In the genomic region with DNA sequence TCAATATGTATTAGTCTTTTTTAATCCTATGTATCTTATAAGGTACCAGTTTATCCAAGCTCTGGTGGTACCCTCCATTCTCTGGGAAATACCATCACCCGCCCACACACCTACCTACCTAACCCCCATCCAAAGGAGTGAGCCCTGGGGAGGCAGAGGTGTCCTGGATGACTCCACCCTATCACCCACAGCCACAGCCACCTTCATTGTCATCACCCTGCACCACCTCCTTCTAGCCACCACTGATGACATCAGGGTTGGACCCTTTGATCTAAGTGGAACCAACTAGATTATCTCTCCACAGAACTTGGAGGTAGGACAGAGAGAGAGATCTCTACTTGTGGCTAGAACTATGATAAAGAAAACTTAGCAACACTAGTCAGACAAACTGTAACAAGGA, we compare ENCODE assay signal across 34 cellular contexts.
DNase-seq lines count a peak whose midpoint lies in the region; ATAC-seq and TF ChIP-seq lines count a peak whose summit lies in the region.
"Had no signal": no experiment of that assay in that cellular context is flagged by ENCODE, and none has a peak within 500 bp of the region (broad histone marks: within the 10 kb centered on the region; RNA-seq: fewer than 3 reads in every experiment).

No MANE protein-coding gene starts in this region.

- peaks cover 5% of the 10 kb centered on the region for H3K36me3 Mint-ChIP-seq in Calu3 (ENCODE audit: insufficient read depth, unreplicated experiment)
- H3K36me3 Mint-ChIP-seq in endothelial cell (ENCODE audit: low read depth, unreplicated experiment) = no peaks in the 10 kb centered on the region
- H3K36me3 Mint-ChIP-seq: activated naive CD8-positive, alpha-beta T cell; CD8-positive, alpha-beta T cell; natural killer cell treated with Interleukin-12 subunit alpha and Interleukin-12 subunit beta and Interleukin-15 and Interleukin-18, amount 100 ng/mL, for 72 hours had no signal

- no peak for TF ChIP-seq POLR2A in HCT116 (IDR thresholded peaks at IDR 0.05; ENCODE audit: borderline replicate concordance, extremely low read depth, insufficient read depth, insufficient read length)

- H3K4me3 ChIP-seq in HCT116 (replicated peaks in 1 of 2; ENCODE audit: low read depth in 1 of 2, low read length in 2 of 2) = peak overlapping the region; percentile 20 to 33; a peak in 3 of 4 replicates
- H3K4me3 ChIP-seq in SJSA1 = no peak overlapping the region
- H3K4me3 ChIP-seq in hepatocyte = no peak overlapping the region
- H3K4me3 ChIP-seq: dorsolateral prefrontal cortex, Peyer's patch, psoas muscle, sigmoid colon, vagina had no signal

- H3K9me2 ChIP-seq in HCT116 (ENCODE audit: insufficient read depth) = no peaks in the 10 kb centered on the region
- no peaks in the 10 kb centered on the region for H3K9me2 ChIP-seq in hepatocyte (replicated peaks; ENCODE audit: insufficient read depth)

- no TSS peak for BruUV-seq in Calu3 (replicated peaks; lab: Mats Ljungman, UMichigan)
- BruUV-seq in HCT116 (replicated peaks; lab: Mats Ljungman, UMichigan) = no TSS peak

- H3K27me3 Mint-ChIP-seq in Calu3 (ENCODE audit: unreplicated experiment) (no peaks in the 10 kb centered on the region), endothelial cell (ENCODE audit: unreplicated experiment) (peaks cover 6% of the 10 kb centered on the region)
- H3K27me3 Mint-ChIP-seq: activated CD4-positive, alpha-beta memory T cell treated with anti-CD3 and anti-CD28 coated beads, Interleukin-2, amount 10 ng/mL, durations not matched to agents 7 days and 5 days; activated naive CD8-positive, alpha-beta T cell; stimulated activated naive CD8-positive, alpha-beta T cell treated with anti-CD3 and anti-CD28 coated beads, Interleukin-15, amount 100 ng/mL, for 72 hours had no signal

- H2AFZ ChIP-seq in HCT116 (ENCODE audit: low read depth, low read length, poor library complexity, severe bottlenecking) = no peak overlapping the region
- no peak overlapping the region for H2AFZ ChIP-seq in hepatocyte

- H3K9me3 ChIP-seq in HCT116 (ENCODE audit: control insufficient read depth in 1 of 2, insufficient read depth in 1 of 2, low read depth in 1 of 2, low read length in 2 of 2) (no peaks in the 10 kb centered on the region), SJSA1 (replicated peaks) (no peaks in the 10 kb centered on the region), hepatocyte (ENCODE audit: low read depth) (no peaks in the 10 kb centered on the region)
- H3K9me3 ChIP-seq: BE2C, Peyer's patch, psoas muscle, sigmoid colon, vagina had no signal

- H3K27ac ChIP-seq in HCT116 (ENCODE audit: low read depth, low read length) (peak overlapping the region; percentile 24; the same call in 1 of the 2 replicates), SJSA1 (peak overlapping the region; percentile 56), hepatocyte (no peak overlapping the region)
- H3K27ac ChIP-seq: dorsolateral prefrontal cortex, Peyer's patch, psoas muscle, sigmoid colon, vagina had no signal

- POLR2A ChIA-PET in HCT116 (lab: Charles Lee) = no interaction called here

- TF ChIP-seq RAD21 in HCT116 (IDR thresholded peaks at IDR 0.05; ENCODE audit: low read depth) = no peak

- H4K20me1 ChIP-seq in HCT116 (ENCODE audit: insufficient read depth) (no peaks in the 10 kb centered on the region), hepatocyte (ENCODE audit: insufficient read depth, poor library complexity, severe bottlenecking) (no peaks in the 10 kb centered on the region)

- CTCF ChIA-PET in Calu3 (lab: Charles Lee) = no interaction called here
- CTCF ChIA-PET in HCT116 (lab: Charles Lee) = no interaction called here

- H3K4me1 ChIP-seq in HCT116 (ENCODE audit: control insufficient read depth in 1 of 2, insufficient read depth in 2 of 2, low read length in 2 of 2) = peaks cover 21 to 38% of the 10 kb centered on the region in 2 experiments
- peaks cover 31% of the 10 kb centered on the region for H3K4me1 ChIP-seq in SJSA1 (replicated peaks)
- no peaks in the 10 kb centered on the region for H3K4me1 ChIP-seq in hepatocyte (ENCODE audit: insufficient read depth)
- H3K4me1 ChIP-seq: BE2C, Peyer's patch, psoas muscle, vagina had no signal

- peak overlapping the region; percentile 4 for H3K27ac Mint-ChIP-seq in Calu3 (ENCODE audit: unreplicated experiment)
- peak overlapping the region; percentile 9 for H3K27ac Mint-ChIP-seq in endothelial cell (ENCODE audit: unreplicated experiment)
- H3K27ac Mint-ChIP-seq: activated CD4-positive, alpha-beta memory T cell treated with anti-CD3 and anti-CD28 coated beads, Interleukin-2, amount 10 ng/mL, durations not matched to agents 7 days and 5 days; activated naive CD8-positive, alpha-beta T cell; activated T-helper 2 cell treated with anti-CD3 and anti-CD28 coated beads, Interferon-gamma antibody, Interleukin-2, Interleukin-4, amounts not matched to agents 10 μg/mL and 5 μg/mL and 100 μg/mL, durations not matched to agents 14 hours and 24 hours and 36 hours; CD8-positive, alpha-beta T cell; natural killer cell treated with Interleukin-12 subunit alpha and Interleukin-12 subunit beta and Interleukin-15 and Interleukin-18, amount 100 ng/mL, for 72 hours; stimulated activated naive CD8-positive, alpha-beta T cell treated with anti-CD3 and anti-CD28 coated beads, Interleukin-15, amount 100 ng/mL, for 72 hours; T-helper 2 cell treated with Interferon-gamma antibody and Interleukin-4, amounts not matched to agents 5 μg/mL and 100 μg/mL, for 36 hours had no signal

- peak overlapping the region; percentile 64 for H3K4me2 ChIP-seq in HCT116 (ENCODE audit: low read length)
- H3K4me2 ChIP-seq in hepatocyte = no peak overlapping the region

- 100% methylated on average over 1 of the region's 1 CpG for WGBS in hepatocyte (ENCODE audit: low lambda C conversion rate, missing lambda C conversion rate)

- RAD21 ChIA-PET in HCT116 (lab: Charles Lee; ENCODE audit: low non-redundant PET in 1 of 2, low total read pairs in 2 of 2, uncharacterized antibody in 2 of 2, unreplicated experiment in 2 of 2) = no interaction called here

- no peaks in the 10 kb centered on the region for H3K36me3 ChIP-seq in HCT116 (ENCODE audit: control insufficient read depth in 1 of 2, insufficient read depth in 2 of 2, low read length in 2 of 2)
- H3K36me3 ChIP-seq in SJSA1 = no peaks in the 10 kb centered on the region; the same call in 1 of the 2 replicates
- no peaks in the 10 kb centered on the region for H3K36me3 ChIP-seq in hepatocyte (replicated peaks; ENCODE audit: insufficient read depth, low read depth)
- H3K36me3 ChIP-seq: BE2C, Peyer's patch, sigmoid colon, vagina had no signal

- no peak for TF ChIP-seq CTCF in Calu3 (IDR thresholded peaks at IDR 0.05; ENCODE audit: unreplicated experiment)
- no peak for TF ChIP-seq CTCF in HCT116 (IDR thresholded peaks at IDR 0.05 in 2 of 3, conservative IDR thresholded peaks at IDR 0.05 in 1 of 3; ENCODE audit: borderline replicate concordance in 1 of 3, insufficient read depth in 1 of 3, low read depth in 2 of 3, low read length in 2 of 3)
- TF ChIP-seq CTCF in endothelial cell (IDR thresholded peaks at IDR 0.05; ENCODE audit: unreplicated experiment) = no peak
- no peak for TF ChIP-seq CTCF in hepatocyte (IDR thresholded peaks at IDR 0.05; ENCODE audit: poor library complexity)

- no peaks in the 10 kb centered on the region for H3K9me3 Mint-ChIP-seq in Calu3 (ENCODE audit: low read depth, unreplicated experiment)
- H3K9me3 Mint-ChIP-seq in endothelial cell (ENCODE audit: unreplicated experiment) = no peaks in the 10 kb centered on the region
- H3K9me3 Mint-ChIP-seq: activated CD4-positive, alpha-beta memory T cell treated with anti-CD3 and anti-CD28 coated beads, Interleukin-2, amount 10 ng/mL, durations not matched to agents 7 days and 5 days; activated T-helper 2 cell treated with anti-CD3 and anti-CD28 coated beads, Interferon-gamma antibody, Interleukin-2, Interleukin-4, amounts not matched to agents 10 μg/mL and 5 μg/mL and 100 μg/mL, durations not matched to agents 14 hours and 24 hours and 36 hours; natural killer cell treated with Interleukin-12 subunit alpha and Interleukin-12 subunit beta and Interleukin-15 and Interleukin-18, amount 100 ng/mL, for 72 hours; stimulated activated naive CD8-positive, alpha-beta T cell treated with anti-CD3 and anti-CD28 coated beads, Interleukin-15, amount 100 ng/mL, for 72 hours; T-helper 2 cell treated with Interferon-gamma antibody and Interleukin-4, amounts not matched to agents 5 μg/mL and 100 μg/mL, for 36 hours had no signal

- DNase-seq in Calu3 (no peak), HCT116 (ENCODE audit: low read depth, low spot score) (peak; percentile 38), SJSA1 (ENCODE audit: low read depth in 1 of 2, low spot score in 2 of 2) (no peak), endothelial cell (ENCODE audit: low spot score) (no peak), hepatocyte (ENCODE audit: low spot score) (no peak), cerebellar nuclear complex (lab: John Stamatoyannopoulos, UW) (no peak), putamen (ENCODE audit: low spot score) (no peak)
- DNase-seq: ACHN; activated CD4-positive, alpha-beta memory T cell treated with anti-CD3 and anti-CD28 coated beads, Interleukin-2, amount 10 ng/mL, durations not matched to agents 7 days and 5 days; activated CD4-positive, alpha-beta T cell treated with anti-CD3 and anti-CD28 coated beads for 1 hour; BE2C; CD8-positive, alpha-beta T cell; DMS 273 treated with DMSO at 0.1 percent for 48 hours; dorsolateral prefrontal cortex; hippocampal formation; Kasumi-1; left cardiac atrium; NCI-H146; NCI-H2107; NCI-H748 treated with DMSO at 0.1 percent for 48 hours; occipital lobe; Peyer's patch; psoas muscle; SHP77 treated with DMSO at 0.1 percent for 48 hours; sigmoid colon; stimulated activated CD4-positive, alpha-beta T cell treated with anti-CD3 and anti-CD28 coated beads, Interleukin-12 subunit alpha, Interleukin-12 subunit beta, amount 100 ng/mL, for 4 hours; stimulated activated CD4-positive, alpha-beta T cell treated with anti-CD3 and anti-CD28 coated beads, Interleukin-2, amount 100 ng/mL, for 48 hours; stimulated activated naive CD8-positive, alpha-beta T cell treated with anti-CD3 and anti-CD28 coated beads, Interleukin-15, amount 100 ng/mL, for 72 hours had no signal

- ATAC-seq in HCT116 (peak; percentile 82), GM21390 (IDR thresholded peaks at IDR 0.05; ENCODE audit: unreplicated experiment) (no peak)
- ATAC-seq: CD8-positive, alpha-beta T cell; left cardiac atrium; psoas muscle; stimulated activated naive CD8-positive, alpha-beta T cell treated with anti-CD3 and anti-CD28 coated beads, Interleukin-15, amount 100 ng/mL, for 72 hours had no signal

- peak overlapping the region; percentile 26; the same call in 1 of the 2 replicates for H3K9ac ChIP-seq in HCT116 (ENCODE audit: low read length)

- H3K4me3 Mint-ChIP-seq in Calu3 (ENCODE audit: low read depth, unreplicated experiment) = no peak overlapping the region
- no peak overlapping the region for H3K4me3 Mint-ChIP-seq in endothelial cell (ENCODE audit: unreplicated experiment)
- H3K4me3 Mint-ChIP-seq: activated CD4-positive, alpha-beta memory T cell treated with anti-CD3 and anti-CD28 coated beads, Interleukin-2, amount 10 ng/mL, durations not matched to agents 7 days and 5 days; activated naive CD8-positive, alpha-beta T cell; CD8-positive, alpha-beta T cell; natural killer cell treated with Interleukin-12 subunit alpha and Interleukin-12 subunit beta and Interleukin-15 and Interleukin-18, amount 100 ng/mL, for 72 hours; stimulated activated naive CD8-positive, alpha-beta T cell treated with anti-CD3 and anti-CD28 coated beads, Interleukin-15, amount 100 ng/mL, for 72 hours; T-helper 2 cell treated with Interferon-gamma antibody and Interleukin-4, amounts not matched to agents 5 μg/mL and 100 μg/mL, for 36 hours had no signal

- intact Hi-C loops in Calu3 (cut with micrococcal nuclease; ENCODE audit: unreplicated experiment) = no loop called here
- intact Hi-C loops in HCT116 (cut with micrococcal nuclease) = no loop called here

- H3K79me2 ChIP-seq in HCT116 (ENCODE audit: insufficient read depth, low read length) (peaks cover 13% of the 10 kb centered on the region; the same call in 1 of the 2 replicates), hepatocyte (peaks cover 29% of the 10 kb centered on the region)

- H3K27me3 ChIP-seq in HCT116 (ENCODE audit: insufficient read depth, low read length) (no peaks in the 10 kb centered on the region), SJSA1 (replicated peaks) (no peaks in the 10 kb centered on the region), hepatocyte (no peaks in the 10 kb centered on the region)
- H3K27me3 ChIP-seq: BE2C, dorsolateral prefrontal cortex, Peyer's patch, sigmoid colon, vagina had no signal

- peaks cover 20% of the 10 kb centered on the region for H3K4me1 Mint-ChIP-seq in Calu3 (ENCODE audit: low read depth, unreplicated experiment)
- H3K4me1 Mint-ChIP-seq in endothelial cell (ENCODE audit: unreplicated experiment) = peaks cover 8% of the 10 kb centered on the region
- H3K4me1 Mint-ChIP-seq: activated CD4-positive, alpha-beta memory T cell treated with anti-CD3 and anti-CD28 coated beads, Interleukin-2, amount 10 ng/mL, durations not matched to agents 7 days and 5 days; stimulated activated naive CD8-positive, alpha-beta T cell treated with anti-CD3 and anti-CD28 coated beads, Interleukin-15, amount 100 ng/mL, for 72 hours had no signal

Comparison
In these comparisons a context has a peak if more than half of its experiments do, and no peak if none do; other contexts are left out.
1. H3K4me3 ChIP-seq: peak in HCT116 (2 of 2); none in SJSA1 (single experiment) and hepatocyte (single experiment).